Comparison of ENCODE assay signal across 10 cellular contexts in genomic region chr4:2296621-2297601, GRCh38. TPM values are rescaled to one million over a fixed set of nuclear protein-coding genes. Genes with fewer than 3 reads are reported as not detected.
A peak's percentile ranks its signal among the peaks of the same experiment; 100 is the strongest.
DNase-seq lines count a peak whose midpoint lies in the region; ATAC-seq, FAIRE-seq and TF ChIP-seq lines count a peak whose summit lies in the region.
"Had no signal": no experiment of that assay in that cellular context is flagged by ENCODE, and none has a peak within 500 bp of the region (broad histone marks: within the 10 kb centered on the region; RNA-seq: fewer than 3 reads in every experiment).

No MANE protein-coding gene starts in this region.

- ATAC-seq in T-cell (replicated peaks in 1 of 4): peak; percentile 42 to 75 (median 56)
- ATAC-seq in upper lobe of right lung: no peak

- H3K4me1 ChIP-seq in kidney (ENCODE audit: control insufficient read depth in 1 of 2, insufficient read depth in 1 of 2, low read depth in 1 of 2, low read length in 2 of 2): peaks cover 0 to 10% of the 10 kb centered on the region in 2 donors
- no peaks in the 10 kb centered on the region for H3K4me1 ChIP-seq in upper lobe of right lung

- peak; percentile 13 for DNase-seq in stimulated activated CD4-positive, alpha-beta T cell treated with anti-CD3 and anti-CD28 coated beads, Interleukin-4, amount 100 ng/mL, for 1 hour
- DNase-seq in stimulated activated CD4-positive, alpha-beta T cell treated with anti-CD3 and anti-CD28 coated beads, Interleukin-1b, Interleukin-23, amount 100 ng/mL, for 48 hours: no peak
- DNase-seq in T-cell (peak in 7 of 34 experiments; percentile 18 to 42 (median 28)), kidney (peak; percentile 70), upper lobe of right lung (peak; percentile 51), nucleus accumbens (lab: John Stamatoyannopoulos, UW) (no peak), NOMO-1 treated with DMSO at 0.1 percent for 48 hours (lab: John Stamatoyannopoulos, UW; ENCODE audit: unreplicated experiment) (no peak), islet precursor cell (no peak)
- DNase-seq: GOT3, mesenchymal stem cell had no signal

- no peaks in the 10 kb centered on the region for H3K9me3 ChIP-seq in kidney (ENCODE audit: control insufficient read depth in 1 of 2, low read length in 2 of 2)
- H3K9me3 ChIP-seq in upper lobe of right lung: peaks cover 3% of the 10 kb centered on the region

- peak overlapping the region; percentile 66 to 84 for H3K27ac Mint-ChIP-seq in T-cell

- peaks cover 18% of the 10 kb centered on the region for H3K36me3 Mint-ChIP-seq in T-cell

- peak overlapping the region in 1 of 3 donors; percentile 72 for H3K4me3 Mint-ChIP-seq in T-cell

- TF ChIP-seq CTCF in kidney (IDR thresholded peaks at IDR 0.05; ENCODE audit: borderline replicate concordance, extremely low read depth, insufficient read depth) (no peak), upper lobe of right lung (IDR thresholded peaks at IDR 0.05) (no peak)

- no peak for FAIRE-seq in kidney (lab: Jason Lieb, UNC)

- H3K27me3 Mint-ChIP-seq in T-cell: no peaks in the 10 kb centered on the region

- no peaks in the 10 kb centered on the region for H3K36me3 ChIP-seq in kidney (ENCODE audit: control insufficient read depth in 1 of 2, insufficient read depth in 2 of 2, low read length in 2 of 2)
- H3K36me3 ChIP-seq in upper lobe of right lung: no peaks in the 10 kb centered on the region

- peaks cover 0 to 6% (median 0%) of the 10 kb centered on the region in 3 donors for H3K9me3 Mint-ChIP-seq in T-cell

- H3K4me1 Mint-ChIP-seq in T-cell: peaks cover 43 to 59% (median 48%) of the 10 kb centered on the region in 3 donors

- no peaks in the 10 kb centered on the region for H3K27me3 ChIP-seq in upper lobe of right lung

- H3K9ac ChIP-seq in kidney (ENCODE audit: low read length in 2 of 2): no peak overlapping the region

- CTCF ChIA-PET in T-cell (lab: Charles Lee): interaction anchor here in 1 of 2 donors (1.4 kb wide), 1 partner anchor 15 kb away, joined by 3 read pairs; no protein-coding TSS in a partner anchor

- POLR2A ChIA-PET in T-cell (lab: Charles Lee): interaction anchor here in 1 of 2 donors (0.5 kb wide), 1 partner anchor 17 kb away, joined by 11 read pairs; no protein-coding TSS in a partner anchor

- intact Hi-C loops in kidney (cut with DNase I) (no loop called here), upper lobe of right lung (cut with DNase I) (no loop called here)

- H3K4me3 ChIP-seq in kidney (ENCODE audit: low read length in 2 of 2) (no peak overlapping the region), upper lobe of right lung (no peak overlapping the region)

- H3K27ac ChIP-seq in kidney (ENCODE audit: low read depth in 2 of 2, low read length in 2 of 2) (no peak overlapping the region), upper lobe of right lung (no peak overlapping the region)

RNA-seq across cellular contexts. Expression of gene MXD4, which starts 35.0 kb away (rescaled TPM):
- total RNA-seq in T-cell: 100 to 1,000 TPM in 1 of 5 donors, 10 to 100 TPM in 4; 57.0 to 125 (median 78.2) TPM
- 84.8 TPM for total RNA-seq in kidney
- polyA plus RNA-seq in kidney (ENCODE audit: insufficient read depth, low read depth, low replicate concordance): 49.8 TPM
- 72.7 TPM for total RNA-seq in upper lobe of right lung

RNA-seq across cellular contexts. Expression of gene HAUS3, which starts 55.0 kb away (rescaled TPM):
- total RNA-seq in T-cell: 10 to 100 TPM; 29.3 to 94.0 (median 31.2) TPM
- 12.1 TPM for total RNA-seq in kidney
- 4.1 TPM for polyA plus RNA-seq in kidney (ENCODE audit: insufficient read depth, low read depth, low replicate concordance)
- 13.0 TPM for total RNA-seq in upper lobe of right lung

RNA-seq across cellular contexts. Expression of gene POLN, which starts 55.0 kb away (rescaled TPM):
- total RNA-seq in T-cell (1 to 10 TPM; 2.5 to 3.7 (median 2.7) TPM), kidney (3.8 TPM), upper lobe of right lung (2.7 TPM)
- polyA plus RNA-seq in kidney (ENCODE audit: insufficient read depth, low read depth, low replicate concordance): 1.3 TPM

Comparison
In these comparisons a context has a peak if more than half of its experiments do, and no peak if none do; other contexts are left out.
1. DNase-seq: peak in stimulated activated CD4-positive, alpha-beta T cell treated with anti-CD3 and anti-CD28 coated beads, Interleukin-4, amount 100 ng/mL, for 1 hour (single experiment), kidney (single experiment) and upper lobe of right lung (single experiment); none in stimulated activated CD4-positive, alpha-beta T cell treated with anti-CD3 and anti-CD28 coated beads, Interleukin-1b, Interleukin-23, amount 100 ng/mL, for 48 hours (single experiment), nucleus accumbens (0 of 56), NOMO-1 treated with DMSO at 0.1 percent for 48 hours (single experiment) and islet precursor cell (single experiment).